ENCODE assay signal across 19 cellular contexts in the genomic region with DNA sequence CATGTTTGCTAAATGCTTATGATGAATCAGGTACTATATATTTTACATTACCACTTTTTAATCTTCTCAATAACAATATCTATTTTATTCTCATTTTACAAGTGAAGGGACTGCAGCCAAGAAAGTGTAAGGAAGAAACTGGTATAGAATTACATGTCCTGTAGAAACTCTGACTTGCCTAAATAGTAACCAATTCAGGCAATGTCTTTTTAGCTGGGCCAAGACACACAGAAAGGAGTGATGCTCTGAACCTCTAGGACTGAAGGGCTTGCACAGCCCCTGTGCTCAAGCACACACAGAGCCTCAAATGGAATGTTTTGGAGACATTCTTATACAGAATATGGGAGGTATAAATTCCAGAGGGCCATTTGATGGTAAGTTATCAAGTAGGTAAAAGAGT.
DNase-seq lines count a peak whose midpoint lies in the region; ATAC-seq and TF ChIP-seq lines count a peak whose summit lies in the region.
"Had no signal": no experiment of that assay in that cellular context is flagged by ENCODE, and none has a peak within 500 bp of the region (broad histone marks: within the 10 kb centered on the region; RNA-seq: fewer than 3 reads in every experiment).

No MANE protein-coding gene starts in this region.

- no peak overlapping the region for H2BK5ac ChIP-seq in mesendoderm (ENCODE audit: low read length)

- no peaks in the 10 kb centered on the region for H3K9me2 ChIP-seq in PC-3 (replicated peaks; ENCODE audit: low read length)

- H3K4me1 ChIP-seq in PC-3 (ENCODE audit: insufficient read depth, low read length) (peaks cover 10% of the 10 kb centered on the region; the same call in 1 of the 2 replicates), mesendoderm (ENCODE audit: control insufficient read depth, low read depth, low read length) (peaks cover 5% of the 10 kb centered on the region)
- H3K4me1 ChIP-seq: BE2C, HAP-1 had no signal

- BruUV-seq in PC-3 (replicated peaks; lab: Mats Ljungman, UMichigan): no TSS peak

- H3K23ac ChIP-seq in mesendoderm (ENCODE audit: low read length): no peak overlapping the region

- no peak overlapping the region for H2BK15ac ChIP-seq in mesendoderm (replicated peaks; ENCODE audit: low read depth)

- intact Hi-C loops in PC-3 (cut with micrococcal nuclease): loop anchor here (10.0 kb wide), 1 partner anchor 50 kb away; no protein-coding TSS in a partner anchor

- peaks cover 2% of the 10 kb centered on the region for H3K9me3 Mint-ChIP-seq in chondrocyte (ENCODE audit: low read depth)
- peaks cover 8% of the 10 kb centered on the region for H3K9me3 Mint-ChIP-seq in osteocyte (ENCODE audit: unreplicated experiment)
- H3K9me3 Mint-ChIP-seq in activated naive CD4-positive, alpha-beta T cell treated with anti-CD3 and anti-CD28 coated beads, Interleukin-2, amount 10 ng/mL, durations not matched to agents 7 days and 5 days: no peaks in the 10 kb centered on the region
- H3K9me3 Mint-ChIP-seq: CD4-positive, alpha-beta T cell; HFFc6 had no signal

- H3K4me3 Mint-ChIP-seq in chondrocyte (ENCODE audit: unreplicated experiment) (no peak overlapping the region), osteocyte (ENCODE audit: unreplicated experiment) (no peak overlapping the region)
- H3K4me3 Mint-ChIP-seq in activated naive CD4-positive, alpha-beta T cell treated with anti-CD3 and anti-CD28 coated beads, Interleukin-2, amount 10 ng/mL, durations not matched to agents 7 days and 5 days: no peak overlapping the region
- H3K4me3 Mint-ChIP-seq: CD14-positive monocyte; CD4-positive, alpha-beta T cell; GM23338; HFFc6 had no signal

- H3K4me2 ChIP-seq in PC-3 (ENCODE audit: low read length) (no peak overlapping the region), mesendoderm (ENCODE audit: low read length) (no peak overlapping the region)
- H3K4me2 ChIP-seq: BLaER1 treated with 17β-estradiol and CSF1 and Interleukin-3, amounts not matched to agents 10 nM and 100 nM; GM23338 had no signal

- H3K9me3 ChIP-seq in PC-3 (ENCODE audit: low read length): no peaks in the 10 kb centered on the region
- H3K9me3 ChIP-seq: BE2C, HAP-1 had no signal

- CTCF ChIA-PET in PC-3 (lab: Charles Lee): no interaction called here
- CTCF ChIA-PET in activated naive CD4-positive, alpha-beta T cell treated with anti-CD3 and anti-CD28 coated beads, Interleukin-2, amount 10 ng/mL, durations not matched to agents 7 days and 5 days (lab: Charles Lee): no interaction called here

- H3K36me3 ChIP-seq in PC-3 (ENCODE audit: low read depth, low read length): no peaks in the 10 kb centered on the region
- no peaks in the 10 kb centered on the region for H3K36me3 ChIP-seq in mesendoderm (ENCODE audit: control insufficient read depth, insufficient read depth, low read length)
- H3K36me3 ChIP-seq: BE2C; BLaER1 treated with 17β-estradiol and CSF1 and Interleukin-3, amounts not matched to agents 10 nM and 100 nM; HAP-1 had no signal

- H3K27ac ChIP-seq in PC-3 (ENCODE audit: low read length): 0 out of 2 replicates have a peak overlapping the region, but pooled peaks have one; percentile 9
- no peak overlapping the region for H3K27ac ChIP-seq in mesendoderm (ENCODE audit: low read depth, low read length)
- H3K27ac ChIP-seq: BLaER1 treated with 17β-estradiol and CSF1 and Interleukin-3, amounts not matched to agents 10 nM and 100 nM had no signal

- no peak overlapping the region for H3K18ac ChIP-seq in mesendoderm (ENCODE audit: low read length)

- H3K9ac ChIP-seq in PC-3 (ENCODE audit: low read length) (no peak overlapping the region), mesendoderm (ENCODE audit: low read length) (no peak overlapping the region)
- H3K9ac ChIP-seq: BLaER1 treated with 17β-estradiol and CSF1 and Interleukin-3, amounts not matched to agents 10 nM and 100 nM had no signal

- H2BK120ac ChIP-seq in mesendoderm (ENCODE audit: low read depth, low read length): peak overlapping the region; percentile 54

- H4K8ac ChIP-seq in mesendoderm (ENCODE audit: low read depth, low read length): no peak overlapping the region

- peak; percentile 76 for ATAC-seq in PC-3
- no peak for ATAC-seq in HG03432 (IDR thresholded peaks at IDR 0.05; ENCODE audit: unreplicated experiment)
- ATAC-seq: GM23338 had no signal

- H3K4me3 ChIP-seq in PC-3 (ENCODE audit: low read length): no peak overlapping the region
- H3K4me3 ChIP-seq in mesendoderm (ENCODE audit: low read length): no peak overlapping the region
- H3K4me3 ChIP-seq: BLaER1 treated with 17β-estradiol and CSF1 and Interleukin-3, amounts not matched to agents 10 nM and 100 nM; GM23338; HAP-1 had no signal

- H2AFZ ChIP-seq in PC-3 (ENCODE audit: low read length): no peak overlapping the region
- H2AFZ ChIP-seq: GM23338 had no signal

- TF ChIP-seq CTCF in PC-3 (conservative IDR thresholded peaks at IDR 0.05; ENCODE audit: low read depth, low read length) (no peak), chondrocyte (IDR thresholded peaks at IDR 0.05) (no peak), osteocyte (IDR thresholded peaks at IDR 0.05) (no peak)

- H3K4ac ChIP-seq in mesendoderm (ENCODE audit: low read depth, low read length): no peak overlapping the region

- H3K79me2 ChIP-seq in PC-3 (ENCODE audit: low read length): no peaks in the 10 kb centered on the region
- no peaks in the 10 kb centered on the region for H3K79me2 ChIP-seq in mesendoderm (ENCODE audit: control insufficient read depth, insufficient read depth, low read length)

- no peaks in the 10 kb centered on the region for H3F3A ChIP-seq in PC-3 (ENCODE audit: low read length, unreplicated experiment)

- POLR2A ChIA-PET in PC-3 (lab: Charles Lee; ENCODE audit: unreplicated experiment): no interaction called here

- peaks cover 37% of the 10 kb centered on the region for H3K4me1 Mint-ChIP-seq in chondrocyte (ENCODE audit: low read depth)
- peaks cover 40% of the 10 kb centered on the region for H3K4me1 Mint-ChIP-seq in osteocyte (ENCODE audit: unreplicated experiment)
- H3K4me1 Mint-ChIP-seq in activated naive CD4-positive, alpha-beta T cell treated with anti-CD3 and anti-CD28 coated beads, Interleukin-2, amount 10 ng/mL, durations not matched to agents 7 days and 5 days: no peaks in the 10 kb centered on the region
- H3K4me1 Mint-ChIP-seq: CD14-positive monocyte; CD8-positive, alpha-beta memory T cell had no signal

- peak overlapping the region; percentile 63 for H3K27ac Mint-ChIP-seq in chondrocyte (ENCODE audit: unreplicated experiment)
- H3K27ac Mint-ChIP-seq in osteocyte (ENCODE audit: unreplicated experiment): peak overlapping the region; percentile 35
- no peak overlapping the region for H3K27ac Mint-ChIP-seq in activated naive CD4-positive, alpha-beta T cell treated with anti-CD3 and anti-CD28 coated beads, Interleukin-2, amount 10 ng/mL, durations not matched to agents 7 days and 5 days
- H3K27ac Mint-ChIP-seq: CD14-positive monocyte; CD4-positive, alpha-beta T cell; CD8-positive, alpha-beta memory T cell; GM23338; HFFc6 had no signal

- no peaks in the 10 kb centered on the region for H3K79me1 ChIP-seq in mesendoderm (ENCODE audit: low read length)

- H2AK5ac ChIP-seq in mesendoderm (ENCODE audit: low read length): no peak overlapping the region

- H3K27me3 Mint-ChIP-seq in chondrocyte (ENCODE audit: low read depth) (no peaks in the 10 kb centered on the region), osteocyte (ENCODE audit: unreplicated experiment) (no peaks in the 10 kb centered on the region)
- no peaks in the 10 kb centered on the region for H3K27me3 Mint-ChIP-seq in activated naive CD4-positive, alpha-beta T cell treated with anti-CD3 and anti-CD28 coated beads, Interleukin-2, amount 10 ng/mL, durations not matched to agents 7 days and 5 days

- no peak overlapping the region for H4K5ac ChIP-seq in mesendoderm (ENCODE audit: low read length)

- no peaks in the 10 kb centered on the region for H3K27me3 ChIP-seq in PC-3 (ENCODE audit: low read length)
- no peaks in the 10 kb centered on the region for H3K27me3 ChIP-seq in mesendoderm (ENCODE audit: insufficient read depth, low read length, poor library complexity)
- H3K27me3 ChIP-seq: BE2C; BLaER1 treated with 17β-estradiol and CSF1 and Interleukin-3, amounts not matched to agents 10 nM and 100 nM had no signal

- DNase-seq in PC-3 (peak; percentile 18), chondrocyte (ENCODE audit: low spot score) (no peak), mesendoderm (no peak), osteocyte (ENCODE audit: extremely low spot score, unreplicated experiment) (no peak), putamen (ENCODE audit: low spot score) (no peak)
- no peak for DNase-seq in activated naive CD4-positive, alpha-beta T cell treated with anti-CD3 and anti-CD28 coated beads, Interleukin-2, amount 10 ng/mL, durations not matched to agents 7 days and 5 days
- DNase-seq: BE2C; CD4-positive, alpha-beta T cell; CD8-positive, alpha-beta memory T cell; DMS 273 treated with DMSO at 0.1 percent for 48 hours; DMS79; EL; GDM1; HFFc6 had no signal

- H3K56ac ChIP-seq in mesendoderm (ENCODE audit: low read length): no peak overlapping the region

- no peaks in the 10 kb centered on the region for H3K36me3 Mint-ChIP-seq in chondrocyte (ENCODE audit: low read depth)
- H3K36me3 Mint-ChIP-seq in osteocyte (ENCODE audit: unreplicated experiment): peaks cover 9% of the 10 kb centered on the region
- H3K36me3 Mint-ChIP-seq in activated naive CD4-positive, alpha-beta T cell treated with anti-CD3 and anti-CD28 coated beads, Interleukin-2, amount 10 ng/mL, durations not matched to agents 7 days and 5 days: no peaks in the 10 kb centered on the region
- H3K36me3 Mint-ChIP-seq: CD14-positive monocyte; CD8-positive, alpha-beta memory T cell had no signal

- no peaks in the 10 kb centered on the region for H4K20me1 ChIP-seq in PC-3 (ENCODE audit: low read length)
- H4K20me1 ChIP-seq: BLaER1 treated with 17β-estradiol and CSF1 and Interleukin-3, amounts not matched to agents 10 nM and 100 nM had no signal
